24 cellular contexts compared by ENCODE assay signal in genomic region chr2:186718895-186719294, GRCh38. TPM values are rescaled to one million over a fixed set of nuclear protein-coding genes. Genes with fewer than 3 reads are reported as not detected.
DNase-seq lines count a peak whose midpoint lies in the region; ATAC-seq and TF ChIP-seq lines count a peak whose summit lies in the region.
"Had no signal": no experiment of that assay in that cellular context is flagged by ENCODE, and none has a peak within 500 bp of the region (broad histone marks: within the 10 kb centered on the region; RNA-seq: fewer than 3 reads in every experiment).

No MANE protein-coding gene starts in this region.

- no peak overlapping the region for H3K14ac ChIP-seq in H9 (ENCODE audit: insufficient read depth, low read length)

- no peak for DNase-seq in H9
- DNase-seq in NCI-H2227 (lab: John Stamatoyannopoulos, UW; ENCODE audit: unreplicated experiment) = peak; percentile 78
- no peak for DNase-seq in psoas muscle
- no peak for DNase-seq in T-helper 2 cell treated with Interferon-gamma antibody and Interleukin-4, amounts not matched to agents 5 μg/mL and 100 μg/mL, for 36 hours (ENCODE audit: low spot score)
- DNase-seq in mucosa of descending colon = no peak
- DNase-seq: activated CD8-positive, alpha-beta memory T cell treated with anti-CD3 and anti-CD28 coated beads, Interleukin-2, amount 50 U/mL, for 4 hours; activated effector memory CD4-positive, alpha-beta T cell treated with Interleukin-2 at 50 U/mL for 16 hours; EL; heart right ventricle; left lung; natural killer cell; NCI-H187 treated with DMSO at 0.1 percent for 48 hours; NCI-H524; SK-N-SH had no signal

- no peaks in the 10 kb centered on the region for H3K9me2 ChIP-seq in neural cell (ENCODE audit: insufficient read depth, low read length)
- H3K9me2 ChIP-seq: SK-N-SH had no signal

- peak; percentile 89 for TF ChIP-seq EP300 in neural cell (conservative IDR thresholded peaks at IDR 0.05; ENCODE audit: poor library complexity, severe bottlenecking)

- H3K27me3 ChIP-seq in H9 (ENCODE audit: insufficient read depth, low read length) (no peaks in the 10 kb centered on the region), ectodermal cell (ENCODE audit: control insufficient read depth, insufficient read depth, low read length, poor library complexity, severe bottlenecking) (no peaks in the 10 kb centered on the region), neural cell (ENCODE audit: insufficient read depth, low read depth, low read length) (no peaks in the 10 kb centered on the region), psoas muscle (ENCODE audit: insufficient read depth in 3 of 3, low read length in 2 of 3) (no peaks in the 10 kb centered on the region)
- H3K27me3 ChIP-seq: breast epithelium, heart right ventricle, left lung had no signal

- no peak overlapping the region for H2AK5ac ChIP-seq in H9 (ENCODE audit: insufficient read length, low read length)

- peaks cover 5% of the 10 kb centered on the region for H3K4me1 ChIP-seq in H9 (ENCODE audit: insufficient read depth, low read length)
- peaks cover 27% of the 10 kb centered on the region for H3K4me1 ChIP-seq in ectodermal cell (ENCODE audit: control insufficient read depth, insufficient read depth, low read length)
- no peaks in the 10 kb centered on the region for H3K4me1 ChIP-seq in psoas muscle
- no peaks in the 10 kb centered on the region for H3K4me1 ChIP-seq in mucosa of descending colon (ENCODE audit: low read depth)
- H3K4me1 ChIP-seq: breast epithelium, heart right ventricle, left lung, prostate gland had no signal

- no peak overlapping the region for H3T11ph ChIP-seq in H9 (ENCODE audit: low read length)

- H3K9ac ChIP-seq in H9 (ENCODE audit: extremely low read depth, insufficient read length, low read length) = no peak overlapping the region
- peak overlapping the region; percentile 27 for H3K9ac ChIP-seq in neural cell (ENCODE audit: low read length)
- H3K9ac ChIP-seq: SK-N-SH had no signal

- no peak overlapping the region for H2AFZ ChIP-seq in H9 (ENCODE audit: low read length)
- H2AFZ ChIP-seq in neural cell (ENCODE audit: low read depth, low read length) = no peak overlapping the region

- no peaks in the 10 kb centered on the region for H3K36me3 Mint-ChIP-seq in H9 (ENCODE audit: insufficient read depth in 1 of 3, low read depth in 3 of 3)
- H3K36me3 Mint-ChIP-seq in T-helper 2 cell treated with Interferon-gamma antibody and Interleukin-4, amounts not matched to agents 5 μg/mL and 100 μg/mL, for 36 hours (ENCODE audit: low read depth) = no peaks in the 10 kb centered on the region
- H3K36me3 Mint-ChIP-seq: natural killer cell had no signal

- no peaks in the 10 kb centered on the region for H3K27me3 Mint-ChIP-seq in H9 (ENCODE audit: low read depth)
- peaks cover 2% of the 10 kb centered on the region for H3K27me3 Mint-ChIP-seq in T-helper 2 cell treated with Interferon-gamma antibody and Interleukin-4, amounts not matched to agents 5 μg/mL and 100 μg/mL, for 36 hours (ENCODE audit: low read depth)

- H3K27ac Mint-ChIP-seq in H9 = peak overlapping the region in 2 of 3 experiments; percentile 82 to 91; a peak in 4 of 7 replicates
- no peak overlapping the region for H3K27ac Mint-ChIP-seq in T-helper 2 cell treated with Interferon-gamma antibody and Interleukin-4, amounts not matched to agents 5 μg/mL and 100 μg/mL, for 36 hours
- H3K27ac Mint-ChIP-seq: IgD-negative memory B cell, natural killer cell had no signal

- H3K9me3 Mint-ChIP-seq in H9 = no peaks in the 10 kb centered on the region
- no peaks in the 10 kb centered on the region for H3K9me3 Mint-ChIP-seq in T-helper 2 cell treated with Interferon-gamma antibody and Interleukin-4, amounts not matched to agents 5 μg/mL and 100 μg/mL, for 36 hours
- H3K9me3 Mint-ChIP-seq: IgD-negative memory B cell, natural killer cell had no signal

- H4K20me1 ChIP-seq in H9 (ENCODE audit: control insufficient read depth, insufficient read depth, insufficient read length) (no peaks in the 10 kb centered on the region), neural cell (ENCODE audit: insufficient read depth) (no peaks in the 10 kb centered on the region)

- no peak overlapping the region for H3K23ac ChIP-seq in H9 (ENCODE audit: insufficient read length, low read depth, low read length)

- intact Hi-C loops in psoas muscle (cut with DNase I) (no loop called here), mucosa of descending colon (cut with DNase I, micrococcal nuclease) (no loop called here)

- no peak overlapping the region for H3K4ac ChIP-seq in H9 (ENCODE audit: low read depth, low read length)

- TF ChIP-seq RAD21 in neural cell (conservative IDR thresholded peaks at IDR 0.05) = no peak

- H2BK12ac ChIP-seq in H9 (ENCODE audit: insufficient read length, low read depth, low read length) = no peak overlapping the region

- H3K56ac ChIP-seq in H9 (ENCODE audit: insufficient read length, low read depth, low read length) = no peak overlapping the region

- H3K4me3 ChIP-seq in ectodermal cell (ENCODE audit: insufficient read depth, low read depth, low read length) = no peak overlapping the region
- peak overlapping the region; percentile 38 for H3K4me3 ChIP-seq in neural cell (ENCODE audit: low read length)
- no peak overlapping the region for H3K4me3 ChIP-seq in psoas muscle
- no peak overlapping the region for H3K4me3 ChIP-seq in mucosa of descending colon
- H3K4me3 ChIP-seq: breast epithelium, coronary artery, HAP-1, heart right ventricle, left lung, prostate gland had no signal

- no CpG with 5 or more reads among the region's 4 CpGs for whole genome bisulfite sequencing in H9 (ENCODE audit: extremely low coverage, insufficient read length, low lambda C conversion rate)
- WGBS in ectodermal cell, 2 experiments = 44 to 45% methylated on average over 4 of the region's 4 CpGs
- 72 to 80% (median 75%) methylated on average over 4 of the region's 4 CpGs for WGBS in psoas muscle, 3 donors

- H3K23me2 ChIP-seq in H9 (ENCODE audit: insufficient read length, low read depth, low read length, poor library complexity, severe bottlenecking) = no peaks in the 10 kb centered on the region

- H3F3A ChIP-seq in neural cell (ENCODE audit: insufficient read depth, low read length, poor library complexity, severe bottlenecking) = peaks cover 28% of the 10 kb centered on the region

- H3K79me2 ChIP-seq in H9 (ENCODE audit: insufficient read depth, low read length) (no peaks in the 10 kb centered on the region), neural cell (replicated peaks; ENCODE audit: insufficient read depth, low read length) (peaks cover 24% of the 10 kb centered on the region)

- no peak overlapping the region for H4K91ac ChIP-seq in H9 (ENCODE audit: insufficient read length, low read depth, low read length)

- H3K9me3 ChIP-seq in H9 (ENCODE audit: control insufficient read depth, low read depth, low read length) (no peaks in the 10 kb centered on the region), ectodermal cell (ENCODE audit: control insufficient read depth, low read length) (no peaks in the 10 kb centered on the region), neural cell (ENCODE audit: low read length) (no peaks in the 10 kb centered on the region), psoas muscle (no peaks in the 10 kb centered on the region), mucosa of descending colon (no peaks in the 10 kb centered on the region)
- H3K9me3 ChIP-seq: breast epithelium, HAP-1, heart right ventricle, left lung, prostate gland, SK-N-SH had no signal

- no peak overlapping the region for H3K18ac ChIP-seq in H9 (ENCODE audit: insufficient read length, low read depth, low read length)

- ATAC-seq in psoas muscle = no peak
- ATAC-seq in mucosa of descending colon = no peak
- ATAC-seq in HG03135 (IDR thresholded peaks at IDR 0.05; ENCODE audit: unreplicated experiment) = no peak
- ATAC-seq: heart right ventricle, left lung, natural killer cell had no signal

- H3K27ac ChIP-seq in H9 (ENCODE audit: insufficient read length, low read depth, low read length) (no peak overlapping the region), ectodermal cell (ENCODE audit: insufficient read depth, low read depth, low read length, poor library complexity, severe bottlenecking) (peak overlapping the region; percentile 44), neural cell (ENCODE audit: low read length) (peak overlapping the region; percentile 67), psoas muscle (no peak overlapping the region)
- H3K27ac ChIP-seq: breast epithelium, C4-2B, coronary artery, heart right ventricle, left lung, prostate gland, RWPE1 had no signal

- H3K4me3 Mint-ChIP-seq in H9 = peak overlapping the region in 1 of 2 experiments; percentile 43; a peak in 2 of 5 replicates
- H3K4me3 Mint-ChIP-seq in T-helper 2 cell treated with Interferon-gamma antibody and Interleukin-4, amounts not matched to agents 5 μg/mL and 100 μg/mL, for 36 hours = no peak overlapping the region
- H3K4me3 Mint-ChIP-seq: IgD-negative memory B cell, natural killer cell had no signal

- H2BK120ac ChIP-seq in H9 (ENCODE audit: low read depth, low read length, poor library complexity, severe bottlenecking) = no peak overlapping the region

- H4K8ac ChIP-seq in H9 (replicated peaks; ENCODE audit: insufficient read length, low read depth, low read length) = no peak overlapping the region

- H3K79me1 ChIP-seq in H9 (ENCODE audit: insufficient read depth, low read depth, low read length, poor library complexity, severe bottlenecking) = no peaks in the 10 kb centered on the region

- no peak for TF ChIP-seq CTCF in H9 (conservative IDR thresholded peaks at IDR 0.05)
- TF ChIP-seq CTCF in neural cell (IDR thresholded peaks at IDR 0.05; ENCODE audit: poor library complexity, severe bottlenecking) = no peak
- TF ChIP-seq CTCF in psoas muscle (IDR thresholded peaks at IDR 0.05) = no peak
- TF ChIP-seq CTCF in mucosa of descending colon (IDR thresholded peaks at IDR 0.05) = no peak

- H3K4me2 ChIP-seq in H9 (ENCODE audit: insufficient read depth, insufficient read length, low read length) = no peak overlapping the region
- H3K4me2 ChIP-seq in neural cell (ENCODE audit: low read length) = peak overlapping the region; percentile 19
- H3K4me2 ChIP-seq: SK-N-SH had no signal

- no peak overlapping the region for H2BK5ac ChIP-seq in H9 (ENCODE audit: insufficient read length, low read length)

- H2BK20ac ChIP-seq in H9 (ENCODE audit: low read depth, low read length, poor library complexity, severe bottlenecking) = no peak overlapping the region

- H3K36me3 ChIP-seq in ectodermal cell (ENCODE audit: control insufficient read depth, insufficient read depth, low read length) (no peaks in the 10 kb centered on the region), neural cell (ENCODE audit: insufficient read depth, low read length) (no peaks in the 10 kb centered on the region), psoas muscle (ENCODE audit: insufficient read depth in 1 of 2, low read depth in 1 of 2) (no peaks in the 10 kb centered on the region), mucosa of descending colon (ENCODE audit: low read depth) (no peaks in the 10 kb centered on the region)
- H3K36me3 ChIP-seq: breast epithelium, HAP-1, heart right ventricle, left lung, prostate gland had no signal

- H3K4me1 Mint-ChIP-seq in H9 = peaks cover 21 to 42% of the 10 kb centered on the region in 2 experiments
- H3K4me1 Mint-ChIP-seq in T-helper 2 cell treated with Interferon-gamma antibody and Interleukin-4, amounts not matched to agents 5 μg/mL and 100 μg/mL, for 36 hours (ENCODE audit: low read depth) = no peaks in the 10 kb centered on the region
- H3K4me1 Mint-ChIP-seq: IgD-negative memory B cell, natural killer cell had no signal

- H4K5ac ChIP-seq in H9 (ENCODE audit: insufficient read length, low read depth, low read length) = no peak overlapping the region

- H2BK15ac ChIP-seq in H9 (ENCODE audit: low read depth, low read length) = no peak overlapping the region

RNA-seq across cellular contexts. Expression of gene FAM171B, which starts 25.0 kb away (rescaled TPM):
- total RNA-seq in H9 (2021) (6.1 and 6.2 TPM in 2 replicates), psoas muscle (1 to 10 TPM in 3 of 4 donors, under 1 TPM in 1; 0.59 to 3.8 (median 1.6) TPM), mucosa of descending colon (10 to 100 TPM in 1 of 3 donors, 1 to 10 TPM in 2; 1.3 to 11.7 (median 1.4) TPM)
- polyA plus RNA-seq in ectodermal cell (2013, experiment 1 of 4) = 20.2 TPM
- 20.2 TPM for polyA plus RNA-seq in ectodermal cell (2013, experiment 2 of 4)
- polyA plus RNA-seq in ectodermal cell (2013, experiment 3 of 4) = 15.6 TPM
- polyA plus RNA-seq in ectodermal cell (2013, experiment 4 of 4) = 16.8 TPM
- polyA plus RNA-seq in neural cell (28.3 and 31.9 TPM in 2 replicates), psoas muscle (under 1 TPM; 0.28 to 0.36 (median 0.35) TPM)
- 95.9 and 106 TPM in 2 replicates for polyA minus RNA-seq in neural cell
- polyA plus RNA-seq: IgD-negative memory B cell had no signal

Comparison
In these comparisons a context has a peak if more than half of its experiments do, and no peak if none do; other contexts are left out.
1. H3K27ac ChIP-seq: peak in ectodermal cell (single experiment) and neural cell (single experiment); none in H9 (single experiment) and psoas muscle (single experiment).